16 cellular contexts compared by ENCODE assay signal in the genomic region with DNA sequence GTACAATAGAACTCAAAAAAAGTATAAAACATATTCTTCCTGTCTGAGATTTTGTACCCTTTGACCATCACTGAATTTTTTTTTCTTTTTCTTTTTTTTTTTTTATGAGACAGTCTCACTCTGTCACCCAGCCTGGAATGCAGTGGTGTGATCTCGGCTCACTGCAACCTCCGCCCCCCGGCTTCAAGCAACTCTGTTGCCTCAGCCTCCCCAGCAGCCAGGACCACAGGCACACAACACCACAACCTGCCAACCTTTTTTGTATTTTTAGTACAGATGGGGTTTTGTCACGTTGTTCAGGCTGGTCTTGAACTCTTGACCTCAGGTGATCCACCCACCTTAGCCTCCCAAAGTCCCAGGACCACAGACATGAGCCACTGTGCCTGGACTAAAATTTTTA.
"Had no signal": no experiment of that assay in that cellular context is flagged by ENCODE, and none has a peak within 500 bp of the region (broad histone marks: within the 10 kb centered on the region; RNA-seq: fewer than 3 reads in every experiment).

No MANE protein-coding gene starts in this region.

- H3K27ac Mint-ChIP-seq: activated B cell treated with CpG ODN at 0.5 μM for 24 hours; activated CD4-positive, alpha-beta T cell treated with anti-CD3 and anti-CD28 coated beads, Interleukin-2, amount 10 ng/mL, durations not matched to agents 7 days and 5 days; activated naive CD8-positive, alpha-beta T cell treated with anti-CD3 and anti-CD28 coated beads, Interleukin-2, amount 50 U/mL, for 24 hours; activated T-helper 1 cell treated with anti-CD3 and anti-CD28 coated beads, Interleukin-12 subunit alpha, Interleukin-12 subunit beta, Interleukin-2, Interleukin-4 antibody, amounts not matched to agents 30 ng/mL and 10 ng/mL and 1 ng/mL, durations not matched to agents 14 hours and 24 hours and 36 hours; nephron; stimulated activated naive CD8-positive, alpha-beta T cell treated with anti-CD3 and anti-CD28 coated beads, Interleukin-15, amount 100 ng/mL, for 72 hours had no signal

- H3K27me3 ChIP-seq: right lobe of liver, testis, upper lobe of right lung had no signal

- H3K4me3 ChIP-seq: right lobe of liver, testis, upper lobe of right lung had no signal

- H3K27me3 Mint-ChIP-seq: activated B cell treated with CpG ODN at 0.5 μM for 24 hours; activated CD4-positive, alpha-beta T cell treated with anti-CD3 and anti-CD28 coated beads, Interleukin-2, amount 10 ng/mL, durations not matched to agents 7 days and 5 days; activated naive CD8-positive, alpha-beta T cell treated with anti-CD3 and anti-CD28 coated beads, Interleukin-2, amount 50 U/mL, for 24 hours; stimulated activated naive CD8-positive, alpha-beta T cell treated with anti-CD3 and anti-CD28 coated beads, Interleukin-15, amount 100 ng/mL, for 72 hours had no signal

- H3K9me3 ChIP-seq: right lobe of liver, testis, upper lobe of right lung had no signal

- H3K4me1 ChIP-seq: right lobe of liver had no signal

- DNase-seq: activated B cell treated with CpG ODN at 0.5 μM for 24 hours; activated CD4-positive, alpha-beta T cell treated with anti-CD3 and anti-CD28 coated beads, Interleukin-2, amount 10 ng/mL, durations not matched to agents 7 days and 5 days; activated CD8-positive, alpha-beta memory T cell treated with anti-CD3 and anti-CD28 coated beads for 24 hours; activated naive CD4-positive, alpha-beta T cell treated with Interleukin-2 at 50 U/mL for 16 hours; activated naive CD8-positive, alpha-beta T cell treated with anti-CD3 and anti-CD28 coated beads, Interleukin-2, amount 50 U/mL, for 24 hours; aorta; hypothalamus; left ventricle myocardium superior; right lobe of liver; stimulated activated naive CD8-positive, alpha-beta T cell treated with anti-CD3 and anti-CD28 coated beads, Interleukin-15, amount 100 ng/mL, for 72 hours; T-helper 2 cell; testis; upper lobe of right lung had no signal

- H3K9me3 Mint-ChIP-seq: activated B cell treated with CpG ODN at 0.5 μM for 24 hours; activated CD4-positive, alpha-beta T cell treated with anti-CD3 and anti-CD28 coated beads, Interleukin-2, amount 10 ng/mL, durations not matched to agents 7 days and 5 days; activated naive CD8-positive, alpha-beta T cell treated with anti-CD3 and anti-CD28 coated beads, Interleukin-2, amount 50 U/mL, for 24 hours; activated T-helper 1 cell treated with anti-CD3 and anti-CD28 coated beads, Interleukin-12 subunit alpha, Interleukin-12 subunit beta, Interleukin-2, Interleukin-4 antibody, amounts not matched to agents 30 ng/mL and 10 ng/mL and 1 ng/mL, durations not matched to agents 14 hours and 24 hours and 36 hours; nephron; stimulated activated naive CD8-positive, alpha-beta T cell treated with anti-CD3 and anti-CD28 coated beads, Interleukin-15, amount 100 ng/mL, for 72 hours had no signal

- H3K36me3 ChIP-seq: right lobe of liver had no signal

- ATAC-seq: activated naive CD8-positive, alpha-beta T cell treated with anti-CD3 and anti-CD28 coated beads, Interleukin-2, amount 50 U/mL, for 24 hours; esophagus mucosa; left ventricle myocardium superior; right lobe of liver; stimulated activated naive CD8-positive, alpha-beta T cell treated with anti-CD3 and anti-CD28 coated beads, Interleukin-15, amount 100 ng/mL, for 72 hours; upper lobe of right lung had no signal

- H3K4me3 Mint-ChIP-seq: activated B cell treated with CpG ODN at 0.5 μM for 24 hours; activated CD4-positive, alpha-beta T cell treated with anti-CD3 and anti-CD28 coated beads, Interleukin-2, amount 10 ng/mL, durations not matched to agents 7 days and 5 days; activated naive CD8-positive, alpha-beta T cell treated with anti-CD3 and anti-CD28 coated beads, Interleukin-2, amount 50 U/mL, for 24 hours; activated T-helper 1 cell treated with anti-CD3 and anti-CD28 coated beads, Interleukin-12 subunit alpha, Interleukin-12 subunit beta, Interleukin-2, Interleukin-4 antibody, amounts not matched to agents 30 ng/mL and 10 ng/mL and 1 ng/mL, durations not matched to agents 14 hours and 24 hours and 36 hours; nephron; stimulated activated naive CD8-positive, alpha-beta T cell treated with anti-CD3 and anti-CD28 coated beads, Interleukin-15, amount 100 ng/mL, for 72 hours had no signal

- H3K27ac ChIP-seq: testis had no signal
